ENCODE assay signal across 1 cellular context in genomic region chr2:195555971-195556370, GRCh38.
TF ChIP-seq lines count a peak whose summit lies in the region.

No MANE protein-coding gene starts in this region.

TF ChIP-seq in HepG2, 621 proteins besides CTCF, POLR2A, EP300 and RAD21:
- TF ChIP-seq AHDC1 (CRISPR knock-in tag; IDR thresholded peaks at IDR 0.05; ENCODE audit: borderline replicate concordance) (0 out of 2 replicates have a peak, but pooled peaks have one; percentile 17), PRDM15 (CRISPR knock-in tag; IDR thresholded peaks at IDR 0.05) (no peak), HNF4G (IDR thresholded peaks at IDR 0.05; ENCODE audit: borderline replicate concordance, low read depth, low read length) (no peak), HNF4G (CRISPR knock-in tag; IDR thresholded peaks at IDR 0.05; ENCODE audit: borderline replicate concordance, low read depth) (no peak), RARA (CRISPR knock-in tag; IDR thresholded peaks at IDR 0.05) (peak; percentile 50), TCF12 (IDR thresholded peaks at IDR 0.05) (no peak), TCF12 (CRISPR knock-in tag; IDR thresholded peaks at IDR 0.05) (no peak), ZNF564 (CRISPR knock-in tag; IDR thresholded peaks at IDR 0.05) (no peak), MAFK (conservative IDR thresholded peaks at IDR 0.05 in 1 of 2, IDR thresholded peaks at IDR 0.05 in 1 of 2; ENCODE audit: low read length in 2 of 2) (0 out of 4 replicates have a peak, but pooled peaks have one; percentile 11 to 18), ZNF687 (CRISPR knock-in tag; IDR thresholded peaks at IDR 0.05) (no peak), ZSCAN25 (CRISPR knock-in tag; IDR thresholded peaks at IDR 0.05) (no peak), NONO (IDR thresholded peaks at IDR 0.05) (no peak), NONO (CRISPR knock-in tag; conservative IDR thresholded peaks at IDR 0.05) (no peak), ZBTB25 (CRISPR knock-in tag; IDR thresholded peaks at IDR 0.05) (no peak), SAP130 (CRISPR knock-in tag; IDR thresholded peaks at IDR 0.05; ENCODE audit: low read depth) (no peak), ZNF234 (CRISPR knock-in tag; conservative IDR thresholded peaks at IDR 0.05) (no peak), ZNF12 (CRISPR knock-in tag; IDR thresholded peaks at IDR 0.05) (peak; percentile 85), ZSCAN29 (CRISPR knock-in tag; conservative IDR thresholded peaks at IDR 0.05) (no peak), SETDB1 (CRISPR knock-in tag; IDR thresholded peaks at IDR 0.05; ENCODE audit: borderline replicate concordance) (no peak), PAX8 (CRISPR knock-in tag; IDR thresholded peaks at IDR 0.05; ENCODE audit: borderline replicate concordance) (no peak), ZNF180 (CRISPR knock-in tag; IDR thresholded peaks at IDR 0.05; ENCODE audit: borderline replicate concordance, low read depth) (no peak), ZNF782 (CRISPR knock-in tag; IDR thresholded peaks at IDR 0.05; ENCODE audit: borderline replicate concordance) (no peak), ZNF580 (CRISPR knock-in tag; IDR thresholded peaks at IDR 0.05; ENCODE audit: borderline replicate concordance, low read depth) (no peak), ZNF326 (CRISPR knock-in tag; IDR thresholded peaks at IDR 0.05; ENCODE audit: borderline replicate concordance) (no peak), HNRNPLL (IDR thresholded peaks at IDR 0.05; ENCODE audit: low read depth, low read length, poor library complexity, severe bottlenecking) (no peak), PRDM10 (CRISPR knock-in tag; IDR thresholded peaks at IDR 0.05; ENCODE audit: low read depth) (no peak), RBM22 (optimal IDR thresholded peaks at IDR 0.05; ENCODE audit: low read length) (no peak)
